In genomic region chr7:108057951-108058391, GRCh38 we compare ENCODE assay signal across 25 cellular contexts. TPM values are rescaled to one million over a fixed set of nuclear protein-coding genes. Genes with fewer than 3 reads are reported as not detected.
"Had no signal": no experiment of that assay in that cellular context is flagged by ENCODE, and none has a peak within 500 bp of the region (broad histone marks: within the 10 kb centered on the region; RNA-seq: fewer than 3 reads in every experiment).

No MANE protein-coding gene starts in this region.

- H3K36me3 Mint-ChIP-seq: activated CD4-positive, alpha-beta memory T cell treated with anti-CD3 and anti-CD28 coated beads for 36 hours; naive B cell; neural progenitor cell; stimulated activated effector memory CD8-positive, alpha-beta T cell treated with anti-CD3 and anti-CD28 coated beads, Interleukin-12 subunit alpha, Interleukin-12 subunit beta, amount 100 ng/mL, for 72 hours; WTC11 had no signal

- H3K4me1 Mint-ChIP-seq: activated CD4-positive, alpha-beta T cell treated with anti-CD3 and anti-CD28 coated beads for 36 hours; activated T-helper 17 cell treated with anti-CD3 and anti-CD28 coated beads, Interleukin-2, amount 50 U/mL, for 72 hours; naive B cell; stimulated activated effector memory CD8-positive, alpha-beta T cell treated with anti-CD3 and anti-CD28 coated beads, Interleukin-12 subunit alpha, Interleukin-12 subunit beta, amount 100 ng/mL, for 72 hours had no signal

- H3K27ac Mint-ChIP-seq: activated CD4-positive, alpha-beta memory T cell treated with anti-CD3 and anti-CD28 coated beads for 36 hours; activated CD4-positive, alpha-beta T cell treated with anti-CD3 and anti-CD28 coated beads for 36 hours; activated T-helper 17 cell treated with anti-CD3 and anti-CD28 coated beads, Interleukin-2, amount 50 U/mL, for 72 hours; naive B cell; neural progenitor cell; stimulated activated effector memory CD8-positive, alpha-beta T cell treated with anti-CD3 and anti-CD28 coated beads, Interleukin-12 subunit alpha, Interleukin-12 subunit beta, amount 100 ng/mL, for 72 hours; T-helper 2 cell treated with Interferon-gamma antibody and Interleukin-4, amounts not matched to agents 5 μg/mL and 100 μg/mL, for 36 hours; WTC11 had no signal

- H3K4me3 Mint-ChIP-seq: activated CD4-positive, alpha-beta memory T cell treated with anti-CD3 and anti-CD28 coated beads for 36 hours; activated CD4-positive, alpha-beta T cell treated with anti-CD3 and anti-CD28 coated beads for 36 hours; activated T-helper 17 cell treated with anti-CD3 and anti-CD28 coated beads, Interleukin-2, amount 50 U/mL, for 72 hours; naive B cell; neural progenitor cell; stimulated activated effector memory CD8-positive, alpha-beta T cell treated with anti-CD3 and anti-CD28 coated beads, Interleukin-12 subunit alpha, Interleukin-12 subunit beta, amount 100 ng/mL, for 72 hours; T-helper 2 cell treated with Interferon-gamma antibody and Interleukin-4, amounts not matched to agents 5 μg/mL and 100 μg/mL, for 36 hours; WTC11 had no signal

- ATAC-seq: activated CD4-positive, alpha-beta T cell treated with anti-CD3 and anti-CD28 coated beads for 36 hours; activated T-helper 17 cell treated with anti-CD3 and anti-CD28 coated beads, Interleukin-2, amount 50 U/mL, for 72 hours; body of pancreas; left lung; right lobe of liver; stimulated activated effector memory CD8-positive, alpha-beta T cell treated with anti-CD3 and anti-CD28 coated beads, Interleukin-12 subunit alpha, Interleukin-12 subunit beta, amount 100 ng/mL, for 72 hours; WTC11 had no signal

- FAIRE-seq: colon had no signal

- H3K9me3 Mint-ChIP-seq: activated CD4-positive, alpha-beta memory T cell treated with anti-CD3 and anti-CD28 coated beads for 36 hours; activated T-helper 17 cell treated with anti-CD3 and anti-CD28 coated beads, Interleukin-2, amount 50 U/mL, for 72 hours; naive B cell; neural progenitor cell; stimulated activated effector memory CD8-positive, alpha-beta T cell treated with anti-CD3 and anti-CD28 coated beads, Interleukin-12 subunit alpha, Interleukin-12 subunit beta, amount 100 ng/mL, for 72 hours; T-helper 2 cell treated with Interferon-gamma antibody and Interleukin-4, amounts not matched to agents 5 μg/mL and 100 μg/mL, for 36 hours; WTC11 had no signal

- DNase-seq: activated CD4-positive, alpha-beta memory T cell treated with anti-CD3 and anti-CD28 coated beads for 36 hours; activated CD4-positive, alpha-beta T cell treated with anti-CD3 and anti-CD28 coated beads for 36 hours; activated naive CD4-positive, alpha-beta T cell; body of pancreas; central memory CD4-positive, alpha-beta T cell; dorsolateral prefrontal cortex; foreskin melanocyte; hypothalamus; islet precursor cell; left lung; mammary epithelial cell; naive B cell; right lobe of liver; stimulated activated CD4-positive, alpha-beta T cell treated with anti-CD3 and anti-CD28 coated beads, Interleukin-4, amount 100 ng/mL, for 24 hours; stomach; trophoblast cell had no signal

- H3K27ac ChIP-seq: body of pancreas, dorsolateral prefrontal cortex, epithelial cell of prostate, left lung, neural progenitor cell, prostate gland, right lobe of liver, stomach, vagina had no signal

RNA-seq across cellular contexts. Expression of gene LAMB1, which starts 55.0 kb away (rescaled TPM):
- total RNA-seq: activated CD4-positive, alpha-beta memory T cell treated with anti-CD3 and anti-CD28 coated beads for 36 hours; activated T-helper 17 cell treated with anti-CD3 and anti-CD28 coated beads, Interleukin-2, amount 50 U/mL, for 72 hours had no signal
